ENCODE assay signal across 11 cellular contexts in the genomic region with DNA sequence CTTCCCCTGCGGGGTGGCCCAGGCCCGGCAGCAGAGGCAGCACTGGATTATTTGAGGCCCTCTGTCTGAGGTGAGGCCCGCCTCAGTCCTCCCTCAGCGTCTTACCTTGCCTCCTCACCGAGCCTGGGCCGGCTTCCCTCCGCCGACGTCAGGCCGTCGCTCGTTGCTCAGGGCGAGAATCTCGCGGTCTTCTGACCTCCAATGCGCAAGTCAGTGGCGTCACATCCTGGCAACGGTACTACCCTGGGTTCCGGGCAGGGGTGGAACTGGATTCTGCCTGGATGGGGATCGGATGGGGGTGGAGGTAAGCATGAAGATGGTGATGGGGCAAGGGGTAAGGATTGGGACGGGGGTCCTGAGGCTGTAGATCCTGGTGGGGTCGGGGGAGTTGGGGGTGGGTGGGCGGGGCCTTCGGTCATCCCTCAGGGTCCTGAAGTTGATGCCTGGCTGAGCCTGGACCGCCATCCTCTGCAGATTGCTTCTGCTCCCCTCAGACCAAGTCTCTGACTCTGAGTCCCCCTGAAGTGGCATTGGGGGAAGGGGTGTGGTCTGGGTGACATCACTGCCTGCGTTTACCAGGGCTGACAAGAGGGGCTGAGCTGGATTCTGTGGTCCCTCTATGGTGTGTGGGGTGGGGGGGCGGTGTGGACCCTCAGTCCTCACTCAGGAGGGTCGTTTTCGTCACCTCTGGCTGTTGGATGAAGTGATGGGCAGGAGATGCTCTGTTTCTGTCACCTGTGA. TPM values are rescaled to one million over a fixed set of nuclear protein-coding genes. Genes with fewer than 3 reads are reported as not detected.
"Had no signal": no experiment of that assay in that cellular context is flagged by ENCODE, and none has a peak within 500 bp of the region (broad histone marks: within the 10 kb centered on the region; RNA-seq: fewer than 3 reads in every experiment).

MAGEA6 (minus strand) TSS at position 141 of the 741 bp plus-strand sequence. CDS start 2,039 bp downstream, outside the sequence.

RNA-seq across cellular contexts. Expression of gene MAGEA6, which starts in this region (rescaled TPM):
- total RNA-seq: activated CD4-positive, alpha-beta memory T cell treated with anti-CD3 and anti-CD28 coated beads, Interleukin-2, amount 10 ng/mL, durations not matched to agents 7 days and 5 days; activated CD4-positive, alpha-beta T cell treated with anti-CD3 and anti-CD28 coated beads, Interleukin-2, amount 10 ng/mL, durations not matched to agents 7 days and 5 days; activated naive CD4-positive, alpha-beta T cell treated with anti-CD3 and anti-CD28 coated beads, Interleukin-2, amount 50 U/mL, for 72 hours; activated naive CD8-positive, alpha-beta T cell treated with anti-CD3 and anti-CD28 coated beads, Interleukin-2, amount 10 ng/mL, durations not matched to agents 7 days and 5 days; activated T-cell treated with anti-CD3 and anti-CD28 coated beads, Interleukin-2, amount 50 U/mL, for 72 hours; chondrocyte; dermis blood vessel endothelial cell; esophagus muscularis mucosa; foreskin keratinocyte; gastrocnemius medialis; heart left ventricle had no signal
- polyA plus RNA-seq: foreskin keratinocyte, heart left ventricle had no signal
